18 cellular contexts compared by ENCODE assay signal in genomic region chr5:141496038-141496437, GRCh38. TPM values are rescaled to one million over a fixed set of nuclear protein-coding genes. Genes with fewer than 3 reads are reported as not detected.
DNase-seq lines count a peak whose midpoint lies in the region; ATAC-seq and TF ChIP-seq lines count a peak whose summit lies in the region.
"Had no signal": no experiment of that assay in that cellular context is flagged by ENCODE, and none has a peak within 500 bp of the region (broad histone marks: within the 10 kb centered on the region; RNA-seq: fewer than 3 reads in every experiment).

No MANE protein-coding gene starts in this region.

- peak; percentile 29 for DNase-seq in EL
- DNase-seq in RPMI7951 (ENCODE audit: low read depth) = peak; percentile 77
- DNase-seq in epidermal melanocyte (ENCODE audit: insufficient read length, low spot score) = peak; percentile 65
- DNase-seq in nephron progenitor cell = no peak
- DNase-seq in activated CD4-positive, CD25-positive, alpha-beta regulatory T cell treated with anti-CD3 and anti-CD28 coated beads, Interleukin-2, amount 50 U/mL, for 72 hours = no peak
- DNase-seq: activated CD4-positive, alpha-beta T cell treated with anti-CD3 and anti-CD28 coated beads, Interleukin-2, amount 10 ng/mL, durations not matched to agents 7 days and 5 days; activated T-cell treated with anti-CD3 and anti-CD28 coated beads, Interleukin-2, amount 50 U/mL, for 4 hours; cortex of kidney; DMS53; esophagus squamous epithelium; NCI-H1105 treated with DMSO at 0.1 percent for 48 hours; NCI-H510A; stimulated activated CD4-positive, alpha-beta T cell treated with anti-CD3 and anti-CD28 coated beads, Interleukin-2, amount 100 ng/mL, for 48 hours; T-helper 9 cell; upper lobe of left lung had no signal

- peaks cover 49% of the 10 kb centered on the region for H3K4me1 Mint-ChIP-seq in nephron progenitor cell

- ATAC-seq in GM19455 (IDR thresholded peaks at IDR 0.05; ENCODE audit: unreplicated experiment) (no peak), HG03460 (IDR thresholded peaks at IDR 0.05; ENCODE audit: unreplicated experiment) (no peak), HG03354 (IDR thresholded peaks at IDR 0.05; ENCODE audit: poor library complexity, severe bottlenecking, unreplicated experiment) (no peak)
- ATAC-seq: activated T-cell treated with anti-CD3 and anti-CD28 coated beads, Interleukin-2, amount 50 U/mL, for 4 hours had no signal

- peaks cover 3% of the 10 kb centered on the region for H3K9me3 Mint-ChIP-seq in nephron progenitor cell
- H3K9me3 Mint-ChIP-seq: activated T-cell treated with anti-CD3 and anti-CD28 coated beads, Interleukin-2, amount 50 U/mL, for 4 hours had no signal

- H3K27ac Mint-ChIP-seq in nephron progenitor cell = peak overlapping the region; percentile 96
- H3K27ac Mint-ChIP-seq: activated CD4-positive, alpha-beta T cell treated with anti-CD3 and anti-CD28 coated beads, Interleukin-2, amount 10 ng/mL, durations not matched to agents 7 days and 5 days had no signal

- peaks cover 60% of the 10 kb centered on the region for H3K36me3 Mint-ChIP-seq in nephron progenitor cell (ENCODE audit: low read depth)

- no peak for TF ChIP-seq CTCF in nephron progenitor cell (IDR thresholded peaks at IDR 0.05)

- H3K27me3 Mint-ChIP-seq in nephron progenitor cell (ENCODE audit: low read depth, poor library complexity) = peaks cover 6% of the 10 kb centered on the region

- H3K4me3 Mint-ChIP-seq in nephron progenitor cell = peak overlapping the region; percentile 75
- H3K4me3 Mint-ChIP-seq: activated CD4-positive, alpha-beta T cell treated with anti-CD3 and anti-CD28 coated beads, Interleukin-2, amount 10 ng/mL, durations not matched to agents 7 days and 5 days; activated T-cell treated with anti-CD3 and anti-CD28 coated beads, Interleukin-2, amount 50 U/mL, for 4 hours had no signal

RNA-seq across cellular contexts. Expression of gene PCDHGC5, which starts 7.2 kb away (rescaled TPM):
- 1.1 and 1.2 TPM in 2 replicates for total RNA-seq in RPMI7951 (2014; rRNA removed; shearing (Covaris generic))
- total RNA-seq: activated CD4-positive, alpha-beta T cell treated with anti-CD3 and anti-CD28 coated beads, Interleukin-2, amount 10 ng/mL, durations not matched to agents 7 days and 5 days; activated T-cell treated with anti-CD3 and anti-CD28 coated beads, Interleukin-2, amount 50 U/mL, for 4 hours had no signal

RNA-seq across cellular contexts. Expression of gene PCDHGC4, which starts 11.2 kb away (rescaled TPM):
- total RNA-seq in RPMI7951 (2014; rRNA removed; shearing (Covaris generic)) = 0.78 and 1.1 TPM in 2 replicates
- total RNA-seq: activated CD4-positive, alpha-beta T cell treated with anti-CD3 and anti-CD28 coated beads, Interleukin-2, amount 10 ng/mL, durations not matched to agents 7 days and 5 days; activated T-cell treated with anti-CD3 and anti-CD28 coated beads, Interleukin-2, amount 50 U/mL, for 4 hours had no signal

RNA-seq across cellular contexts. Expression of gene PCDHGC3, which starts 20.3 kb away (rescaled TPM):
- 75.6 and 81.8 TPM in 2 replicates for total RNA-seq in RPMI7951 (2014; rRNA removed; shearing (Covaris generic))
- total RNA-seq: activated CD4-positive, alpha-beta T cell treated with anti-CD3 and anti-CD28 coated beads, Interleukin-2, amount 10 ng/mL, durations not matched to agents 7 days and 5 days had no signal

Comparison
In these comparisons a context has a peak if more than half of its experiments do, and no peak if none do; other contexts are left out.
1. DNase-seq: peak in EL (single experiment), RPMI7951 (single experiment) and epidermal melanocyte (single experiment); none in nephron progenitor cell (single experiment) and activated CD4-positive, CD25-positive, alpha-beta regulatory T cell treated with anti-CD3 and anti-CD28 coated beads, Interleukin-2, amount 50 U/mL, for 72 hours (single experiment).